ENCODE assay signal across 1 cellular context in the genomic region with DNA sequence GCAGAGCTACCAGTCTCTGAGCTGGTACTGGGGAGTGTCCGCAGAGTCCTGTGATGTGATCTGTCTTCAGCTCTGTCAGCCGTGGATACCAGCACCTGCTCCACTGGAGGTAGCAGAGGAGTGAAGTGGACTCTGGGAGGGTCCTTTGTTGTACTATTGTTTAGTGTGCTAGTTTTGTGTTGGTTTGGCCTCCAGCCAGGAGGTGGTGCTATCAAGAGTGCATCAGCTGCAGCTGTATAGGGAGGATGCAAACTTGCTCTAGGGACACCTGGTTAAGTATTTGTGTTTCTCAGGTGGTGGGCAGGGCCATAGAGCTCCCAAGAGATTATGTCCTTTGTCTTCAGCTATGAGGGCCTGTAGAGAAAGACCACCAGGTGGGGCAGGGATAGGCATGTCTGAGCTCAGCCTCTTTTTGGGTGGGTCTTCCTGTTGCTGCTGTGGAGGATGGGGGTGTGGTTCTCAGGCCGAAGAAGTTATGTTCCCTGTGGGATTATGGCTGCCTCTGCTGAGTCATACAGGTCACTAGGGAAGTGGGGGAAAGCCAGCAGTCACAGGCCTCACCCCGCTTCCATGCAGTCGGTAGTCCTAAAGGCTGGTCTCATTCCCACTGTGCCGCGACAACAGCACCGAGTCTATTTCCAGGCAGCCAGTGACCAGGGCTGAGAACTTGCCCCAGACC.
TF ChIP-seq lines count a peak whose summit lies in the region.

No MANE protein-coding gene starts in this region.

TF ChIP-seq in GM23338, 12 proteins besides CTCF, POLR2A, EP300 and RAD21 (continued from another document):
- TF ChIP-seq, protein P1, sequence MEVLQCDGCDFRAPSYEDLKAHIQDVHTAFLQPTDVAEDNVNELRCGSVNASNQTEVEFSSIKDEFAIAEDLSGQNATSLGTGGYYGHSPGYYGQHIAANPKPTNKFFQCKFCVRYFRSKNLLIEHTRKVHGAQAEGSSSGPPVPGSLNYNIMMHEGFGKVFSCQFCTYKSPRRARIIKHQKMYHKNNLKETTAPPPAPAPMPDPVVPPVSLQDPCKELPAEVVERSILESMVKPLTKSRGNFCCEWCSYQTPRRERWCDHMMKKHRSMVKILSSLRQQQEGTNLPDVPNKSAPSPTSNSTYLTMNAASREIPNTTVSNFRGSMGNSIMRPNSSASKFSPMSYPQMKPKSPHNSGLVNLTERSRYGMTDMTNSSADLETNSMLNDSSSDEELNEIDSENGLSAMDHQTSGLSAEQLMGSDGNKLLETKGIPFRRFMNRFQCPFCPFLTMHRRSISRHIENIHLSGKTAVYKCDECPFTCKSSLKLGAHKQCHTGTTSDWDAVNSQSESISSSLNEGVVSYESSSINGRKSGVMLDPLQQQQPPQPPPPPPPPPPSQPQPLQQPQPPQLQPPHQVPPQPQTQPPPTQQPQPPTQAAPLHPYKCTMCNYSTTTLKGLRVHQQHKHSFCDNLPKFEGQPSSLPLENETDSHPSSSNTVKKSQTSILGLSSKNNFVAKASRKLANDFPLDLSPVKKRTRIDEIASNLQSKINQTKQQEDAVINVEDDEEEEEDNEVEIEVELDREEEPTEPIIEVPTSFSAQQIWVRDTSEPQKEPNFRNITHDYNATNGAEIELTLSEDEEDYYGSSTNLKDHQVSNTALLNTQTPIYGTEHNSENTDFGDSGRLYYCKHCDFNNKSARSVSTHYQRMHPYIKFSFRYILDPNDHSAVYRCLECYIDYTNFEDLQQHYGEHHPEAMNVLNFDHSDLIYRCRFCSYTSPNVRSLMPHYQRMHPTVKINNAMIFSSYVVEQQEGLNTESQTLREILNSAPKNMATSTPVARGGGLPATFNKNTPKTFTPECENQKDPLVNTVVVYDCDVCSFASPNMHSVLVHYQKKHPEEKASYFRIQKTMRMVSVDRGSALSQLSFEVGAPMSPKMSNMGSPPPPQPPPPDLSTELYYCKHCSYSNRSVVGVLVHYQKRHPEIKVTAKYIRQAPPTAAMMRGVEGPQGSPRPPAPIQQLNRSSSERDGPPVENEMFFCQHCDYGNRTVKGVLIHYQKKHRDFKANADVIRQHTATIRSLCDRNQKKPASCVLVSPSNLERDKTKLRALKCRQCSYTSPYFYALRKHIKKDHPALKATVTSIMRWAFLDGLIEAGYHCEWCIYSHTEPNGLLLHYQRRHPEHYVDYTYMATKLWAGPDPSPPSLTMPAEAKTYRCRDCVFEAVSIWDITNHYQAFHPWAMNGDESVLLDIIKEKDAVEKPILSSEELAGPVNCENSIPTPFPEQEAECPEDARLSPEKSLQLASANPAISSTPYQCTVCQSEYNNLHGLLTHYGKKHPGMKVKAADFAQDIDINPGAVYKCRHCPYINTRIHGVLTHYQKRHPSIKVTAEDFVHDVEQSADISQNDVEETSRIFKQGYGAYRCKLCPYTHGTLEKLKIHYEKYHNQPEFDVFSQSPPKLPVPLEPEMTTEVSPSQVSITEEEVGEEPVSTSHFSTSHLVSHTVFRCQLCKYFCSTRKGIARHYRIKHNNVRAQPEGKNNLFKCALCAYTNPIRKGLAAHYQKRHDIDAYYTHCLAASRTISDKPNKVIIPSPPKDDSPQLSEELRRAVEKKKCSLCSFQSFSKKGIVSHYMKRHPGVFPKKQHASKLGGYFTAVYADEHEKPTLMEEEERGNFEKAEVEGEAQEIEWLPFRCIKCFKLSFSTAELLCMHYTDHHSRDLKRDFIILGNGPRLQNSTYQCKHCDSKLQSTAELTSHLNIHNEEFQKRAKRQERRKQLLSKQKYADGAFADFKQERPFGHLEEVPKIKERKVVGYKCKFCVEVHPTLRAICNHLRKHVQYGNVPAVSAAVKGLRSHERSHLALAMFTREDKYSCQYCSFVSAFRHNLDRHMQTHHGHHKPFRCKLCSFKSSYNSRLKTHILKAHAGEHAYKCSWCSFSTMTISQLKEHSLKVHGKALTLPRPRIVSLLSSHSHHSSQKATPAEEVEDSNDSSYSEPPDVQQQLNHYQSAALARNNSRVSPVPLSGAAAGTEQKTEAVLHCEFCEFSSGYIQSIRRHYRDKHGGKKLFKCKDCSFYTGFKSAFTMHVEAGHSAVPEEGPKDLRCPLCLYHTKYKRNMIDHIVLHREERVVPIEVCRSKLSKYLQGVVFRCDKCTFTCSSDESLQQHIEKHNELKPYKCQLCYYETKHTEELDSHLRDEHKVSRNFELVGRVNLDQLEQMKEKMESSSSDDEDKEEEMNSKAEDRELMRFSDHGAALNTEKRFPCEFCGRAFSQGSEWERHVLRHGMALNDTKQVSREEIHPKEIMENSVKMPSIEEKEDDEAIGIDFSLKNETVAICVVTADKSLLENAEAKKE (CRISPR knock-in tag; IDR thresholded peaks at IDR 0.05): no peak
- TF ChIP-seq NANOG (IDR thresholded peaks at IDR 0.05; ENCODE audit: borderline replicate concordance): no peak
- no peak for TF ChIP-seq ZNF331 (CRISPR knock-in tag; IDR thresholded peaks at IDR 0.05; ENCODE audit: low read depth)
